Comparison of ENCODE assay signal across 1 cellular context in genomic region chr2:117820444-117820843, GRCh38.
TF ChIP-seq lines count a peak whose summit lies in the region.

No MANE protein-coding gene starts in this region.

TF ChIP-seq in GM12878, 131 proteins besides CTCF, POLR2A, EP300 and RAD21 (continued from another document):
- TF ChIP-seq PKNOX1 (IDR thresholded peaks at IDR 0.05) (0 out of 2 replicates have a peak, but pooled peaks have one; percentile 28), POU2F2 (IDR thresholded peaks at IDR 0.05; ENCODE audit: borderline replicate concordance, low read depth, low read length) (no peak), RCOR1 (conservative IDR thresholded peaks at IDR 0.05; ENCODE audit: low read depth, low read length) (no peak), BCL3 (IDR thresholded peaks at IDR 0.05; ENCODE audit: borderline replicate concordance, insufficient read depth, low read depth, low read length, poor library complexity, severe bottlenecking) (no peak), WRNIP1 (IDR thresholded peaks at IDR 0.05; ENCODE audit: borderline replicate concordance, low read depth, low read length) (no peak), BCL11A (IDR thresholded peaks at IDR 0.05; ENCODE audit: low read depth, low read length) (no peak), TCF3 (IDR thresholded peaks at IDR 0.05; ENCODE audit: borderline replicate concordance, insufficient read depth, low read depth, low read length) (no peak), RAD51 (IDR thresholded peaks at IDR 0.05) (0 out of 2 replicates have a peak, but pooled peaks have one; percentile 12), SUPT20H (IDR thresholded peaks at IDR 0.05; ENCODE audit: borderline replicate concordance, control insufficient read depth, low read depth, low read length) (no peak), SP1 (IDR thresholded peaks at IDR 0.05; ENCODE audit: low read depth, low read length) (no peak), PRDM15 (CRISPR knock-in tag; IDR thresholded peaks at IDR 0.05) (no peak)
